34 cellular contexts compared by ENCODE assay signal in genomic region chr6:142675925-142676324, GRCh38.
"Had no signal": no experiment of that assay in that cellular context is flagged by ENCODE, and none has a peak within 500 bp of the region (broad histone marks: within the 10 kb centered on the region; RNA-seq: fewer than 3 reads in every experiment).

No MANE protein-coding gene starts in this region.

- ATAC-seq: activated CD8-positive, alpha-beta memory T cell treated with anti-CD3 and anti-CD28 coated beads, Interleukin-2, amount 10 ng/mL, durations not matched to agents 7 days and 5 days; activated CD8-positive, alpha-beta T cell treated with anti-CD3 and anti-CD28 coated beads, Interleukin-2, amount 10 ng/mL, durations not matched to agents 7 days and 5 days; activated naive CD4-positive, alpha-beta T cell treated with anti-CD3 and anti-CD28 coated beads, Interleukin-2, amount 50 U/mL, for 72 hours; body of pancreas had no signal

- H3K36me3 Mint-ChIP-seq: activated CD8-positive, alpha-beta memory T cell treated with anti-CD3 and anti-CD28 coated beads, Interleukin-2, amount 10 ng/mL, durations not matched to agents 7 days and 5 days; activated naive CD8-positive, alpha-beta T cell treated with anti-CD3 and anti-CD28 coated beads for 36 hours had no signal

- H3K36me3 ChIP-seq: adrenal gland, brain microvascular endothelial cell, breast epithelium had no signal

- H3K4me1 ChIP-seq: adrenal gland, body of pancreas, breast epithelium had no signal

- H3K4me3 ChIP-seq: adrenal gland, body of pancreas, breast epithelium had no signal

- DNase-seq: activated B cell treated with CpG ODN at 0.5 μM for 24 hours; activated CD4-positive, alpha-beta memory T cell treated with anti-CD3 and anti-CD28 coated beads, Interleukin-2, amount 10 ng/mL, durations not matched to agents 7 days and 5 days; activated CD4-positive, alpha-beta T cell treated with anti-CD3 and anti-CD28 coated beads for 4 hours; activated CD4-positive, alpha-beta T cell treated with anti-CD3 and anti-CD28 coated beads, Interleukin-2, amount 50 U/mL, for 1 hour; activated CD4-positive, alpha-beta T cell treated with anti-CD3 and anti-CD28 coated beads, Interleukin-2, amount 50 U/mL, for 4 hours; activated CD4-positive, CD25-positive, alpha-beta regulatory T cell treated with anti-CD3 and anti-CD28 coated beads, Interleukin-2, amount 50 U/mL, for 72 hours; activated CD8-positive, alpha-beta memory T cell treated with anti-CD3 and anti-CD28 coated beads for 24 hours; activated CD8-positive, alpha-beta memory T cell treated with anti-CD3 and anti-CD28 coated beads, Interleukin-2, amount 10 ng/mL, durations not matched to agents 7 days and 5 days; activated CD8-positive, alpha-beta memory T cell treated with anti-CD3 and anti-CD28 coated beads, Interleukin-2, amount 50 U/mL, for 48 hours; activated CD8-positive, alpha-beta T cell treated with anti-CD3 and anti-CD28 coated beads, Interleukin-2, amount 10 ng/mL, durations not matched to agents 7 days and 5 days; activated effector memory CD4-positive, alpha-beta T cell treated with Interleukin-2 at 50 U/mL for 16 hours; activated gamma-delta T cell; activated naive CD4-positive, alpha-beta T cell treated with anti-CD3 and anti-CD28 coated beads for 36 hours; activated naive CD4-positive, alpha-beta T cell treated with anti-CD3 and anti-CD28 coated beads, Interleukin-2, amount 50 U/mL, for 16 hours; activated naive CD8-positive, alpha-beta T cell treated with anti-CD3 and anti-CD28 coated beads for 36 hours; activated T-cell treated with anti-CD3 and anti-CD28 coated beads, Interleukin-2, amount 50 U/mL, for 24 hours; activated T-cell treated with anti-CD3 and anti-CD28 coated beads, Interleukin-2, amount 50 U/mL, for 48 hours; adrenal gland; amniotic stem cell; aorta; body of pancreas; brain microvascular endothelial cell; central memory CD4-positive, alpha-beta T cell; SW 1271; T-helper 1 cell; T-helper 2 cell; T-helper 9 cell had no signal

- H3K27me3 ChIP-seq: breast epithelium had no signal

- H3K9me3 Mint-ChIP-seq: activated B cell treated with CpG ODN at 0.5 μM for 24 hours; activated CD4-positive, alpha-beta T cell treated with anti-CD3 and anti-CD28 coated beads, Interleukin-2, amount 10 ng/mL, durations not matched to agents 24 days and 14 days; activated naive CD4-positive, alpha-beta T cell treated with anti-CD3 and anti-CD28 coated beads for 36 hours; activated T-helper 2 cell treated with anti-CD3 and anti-CD28 coated beads, Interferon-gamma antibody, Interleukin-2, Interleukin-4, amounts not matched to agents 10 μg/mL and 5 μg/mL and 100 μg/mL, durations not matched to agents 14 hours and 24 hours and 36 hours; T-helper 2 cell treated with Interferon-gamma antibody and Interleukin-4, amounts not matched to agents 5 μg/mL and 100 μg/mL, for 36 hours had no signal

- H3K9me3 ChIP-seq: adrenal gland, body of pancreas, breast epithelium had no signal

- H3K4me3 Mint-ChIP-seq: activated B cell treated with CpG ODN at 0.5 μM for 24 hours; activated CD4-positive, alpha-beta memory T cell treated with anti-CD3 and anti-CD28 coated beads, Interleukin-2, amount 10 ng/mL, durations not matched to agents 7 days and 5 days; activated CD4-positive, alpha-beta T cell treated with anti-CD3 and anti-CD28 coated beads, Interleukin-2, amount 10 ng/mL, durations not matched to agents 24 days and 14 days; activated CD8-positive, alpha-beta memory T cell treated with anti-CD3 and anti-CD28 coated beads, Interleukin-2, amount 10 ng/mL, durations not matched to agents 7 days and 5 days; activated CD8-positive, alpha-beta T cell treated with anti-CD3 and anti-CD28 coated beads, Interleukin-2, amount 10 ng/mL, durations not matched to agents 7 days and 5 days; activated naive CD4-positive, alpha-beta T cell treated with anti-CD3 and anti-CD28 coated beads for 36 hours; activated naive CD8-positive, alpha-beta T cell treated with anti-CD3 and anti-CD28 coated beads for 36 hours; activated T-cell treated with anti-CD3 and anti-CD28 coated beads, Interleukin-2, amount 50 U/mL, for 24 hours; T-helper 1 cell treated with Interleukin-12 subunit alpha and Interleukin-12 subunit beta and Interleukin-4 antibody, amounts not matched to agents 30 μg/mL and 1 μg/mL, for 36 hours; T-helper 2 cell treated with Interferon-gamma antibody and Interleukin-4, amounts not matched to agents 5 μg/mL and 100 μg/mL, for 36 hours had no signal

- H3K27ac Mint-ChIP-seq: activated B cell treated with CpG ODN at 0.5 μM for 24 hours; activated CD4-positive, alpha-beta memory T cell treated with anti-CD3 and anti-CD28 coated beads, Interleukin-2, amount 10 ng/mL, durations not matched to agents 7 days and 5 days; activated CD4-positive, alpha-beta T cell treated with anti-CD3 and anti-CD28 coated beads, Interleukin-2, amount 10 ng/mL, durations not matched to agents 24 days and 14 days; activated CD8-positive, alpha-beta memory T cell treated with anti-CD3 and anti-CD28 coated beads, Interleukin-2, amount 10 ng/mL, durations not matched to agents 7 days and 5 days; activated CD8-positive, alpha-beta T cell treated with anti-CD3 and anti-CD28 coated beads, Interleukin-2, amount 10 ng/mL, durations not matched to agents 7 days and 5 days; activated naive CD4-positive, alpha-beta T cell treated with anti-CD3 and anti-CD28 coated beads for 36 hours; activated naive CD4-positive, alpha-beta T cell treated with anti-CD3 and anti-CD28 coated beads, Interleukin-2, amount 50 U/mL, for 72 hours; activated naive CD8-positive, alpha-beta T cell treated with anti-CD3 and anti-CD28 coated beads for 36 hours; activated T-cell treated with anti-CD3 and anti-CD28 coated beads, Interleukin-2, amount 50 U/mL, for 24 hours; activated T-helper 2 cell treated with anti-CD3 and anti-CD28 coated beads, Interferon-gamma antibody, Interleukin-2, Interleukin-4, amounts not matched to agents 10 μg/mL and 5 μg/mL and 100 μg/mL, durations not matched to agents 14 hours and 24 hours and 36 hours; T-helper 1 cell treated with Interleukin-12 subunit alpha and Interleukin-12 subunit beta and Interleukin-4 antibody, amounts not matched to agents 30 μg/mL and 1 μg/mL, for 36 hours; T-helper 2 cell treated with Interferon-gamma antibody and Interleukin-4, amounts not matched to agents 5 μg/mL and 100 μg/mL, for 36 hours had no signal

- H3K27ac ChIP-seq: adrenal gland, body of pancreas, brain microvascular endothelial cell, breast epithelium, VCaP had no signal

- H3K27me3 Mint-ChIP-seq: activated naive CD8-positive, alpha-beta T cell treated with anti-CD3 and anti-CD28 coated beads for 36 hours had no signal
